In genomic region chr11:16738949-16739262, GRCh38 we compare ENCODE assay signal across 8 cellular contexts. TPM values are rescaled to one million over a fixed set of nuclear protein-coding genes. Genes with fewer than 3 reads are reported as not detected.
A peak's percentile ranks its signal among the peaks of the same experiment; 100 is the strongest.
DNase-seq lines count a peak whose midpoint lies in the region; ATAC-seq and TF ChIP-seq lines count a peak whose summit lies in the region.

No MANE protein-coding gene starts in this region.

- H3K36me3 Mint-ChIP-seq in endodermal cell (ENCODE audit: low read depth) (peaks cover 17% of the 10 kb centered on the region), T-helper 17 cell (ENCODE audit: low read depth) (no peaks in the 10 kb centered on the region)

- H3K4me1 Mint-ChIP-seq in endodermal cell (peaks cover 7% of the 10 kb centered on the region), T-helper 17 cell (peaks cover 14% of the 10 kb centered on the region)

- H3K9me3 ChIP-seq in endodermal cell (ENCODE audit: control insufficient read depth, low read length) (peaks cover 9% of the 10 kb centered on the region), T-helper 17 cell (ENCODE audit: control insufficient read depth, low read length, poor library complexity, severe bottlenecking) (no peaks in the 10 kb centered on the region)

- H3K27me3 Mint-ChIP-seq in endodermal cell (ENCODE audit: insufficient read depth) (no peaks in the 10 kb centered on the region), T-helper 17 cell (no peaks in the 10 kb centered on the region)

- H3K36me3 ChIP-seq in endodermal cell (ENCODE audit: control insufficient read depth, insufficient read depth, low read length) (peaks cover 31% of the 10 kb centered on the region), rectal smooth muscle tissue (ENCODE audit: control insufficient read depth, insufficient read depth, low read length) (peaks cover 3% of the 10 kb centered on the region)

- H3K4me3 ChIP-seq in GM12864 (ENCODE audit: low read depth, low read length) (peak overlapping the region; percentile 72), endodermal cell (ENCODE audit: low read length) (peak overlapping the region; percentile 97), rectal smooth muscle tissue (ENCODE audit: low read length) (peak overlapping the region; percentile 87)

- DNase-seq in GM12864 (ENCODE audit: low read depth) (no peak), HS-5 (ENCODE audit: low read depth) (peak; percentile 10), endodermal cell (no peak), T-helper 17 cell (no peak), GOT3 (lab: John Stamatoyannopoulos, UW) (no peak), DMS 273 treated with DMSO at 0.1 percent for 48 hours (lab: John Stamatoyannopoulos, UW) (no peak), NCI-H446 (lab: John Stamatoyannopoulos, UW) (no peak)

- H3K27ac Mint-ChIP-seq in endodermal cell (no peak overlapping the region), T-helper 17 cell (no peak overlapping the region)

- ATAC-seq in T-helper 17 cell: no peak

- WGBS in endodermal cell (ENCODE audit: insufficient coverage in 1 of 2, insufficient read length in 1 of 2), 2 experiments: 0% methylated on average over 8 to 14 of the region's 14 CpGs

- H3K9me3 Mint-ChIP-seq in endodermal cell: peaks cover 4% of the 10 kb centered on the region

- TF ChIP-seq CTCF in GM12864 (IDR thresholded peaks at IDR 0.05; ENCODE audit: low read depth, low read length, missing control alignments) (no peak), endodermal cell (conservative IDR thresholded peaks at IDR 0.05) (no peak)

- no peaks in the 10 kb centered on the region for H3K27me3 ChIP-seq in endodermal cell (ENCODE audit: control insufficient read depth, insufficient read depth, low read length, poor library complexity, severe bottlenecking)
- H3K27me3 ChIP-seq in rectal smooth muscle tissue (ENCODE audit: control insufficient read depth, insufficient read depth, low read length): no peaks in the 10 kb centered on the region

- H3K27ac ChIP-seq in endodermal cell (ENCODE audit: low read depth, low read length): peak overlapping the region; percentile 92
- peak overlapping the region; percentile 97 for H3K27ac ChIP-seq in rectal smooth muscle tissue (ENCODE audit: low read depth, low read length)

- H3K4me3 Mint-ChIP-seq in endodermal cell (no peak overlapping the region), T-helper 17 cell (no peak overlapping the region)

- H3K9ac ChIP-seq in endodermal cell (ENCODE audit: extremely low read depth, low read length, poor library complexity, severe bottlenecking): peak overlapping the region; percentile 98
- peak overlapping the region; percentile 99 for H3K9ac ChIP-seq in rectal smooth muscle tissue (ENCODE audit: low read length)

- H3K4me1 ChIP-seq in endodermal cell (ENCODE audit: control insufficient read depth, insufficient read depth, low read length) (no peaks in the 10 kb centered on the region), rectal smooth muscle tissue (ENCODE audit: control insufficient read depth, insufficient read depth, low read length) (peaks cover 25% of the 10 kb centered on the region)

RNA-seq across cellular contexts. Expression of gene C11orf58, which starts 0.5 kb away (rescaled TPM):
- total RNA-seq in endodermal cell (100 to 1,000 TPM; 162 to 183 TPM), T-helper 17 cell (100 to 1,000 TPM; 125 to 138 TPM)
- polyA plus RNA-seq in endodermal cell (2013, experiment 1 of 2): 199 TPM
- 191 TPM for polyA plus RNA-seq in endodermal cell (2013, experiment 2 of 2)
